ENCODE assay signal across 8 cellular contexts in genomic region chr20:13546497-13547131, GRCh38.
DNase-seq lines count a peak whose midpoint lies in the region; ATAC-seq and TF ChIP-seq lines count a peak whose summit lies in the region.

No MANE protein-coding gene starts in this region.

- H3K27me3 ChIP-seq in naive thymus-derived CD4-positive, alpha-beta T cell (ENCODE audit: control insufficient read depth in 2 of 2, insufficient read depth in 2 of 2, low read length in 2 of 2), result no peaks in the 10 kb centered on the region

- no peak overlapping the region for H3K4me3 ChIP-seq in AG10803 (ENCODE audit: low read length)
- H3K4me3 ChIP-seq in epithelial cell of esophagus (ENCODE audit: low read length), result no peak overlapping the region
- no peak overlapping the region for H3K4me3 ChIP-seq in naive thymus-derived CD4-positive, alpha-beta T cell (ENCODE audit: low read length)

- peaks cover 0 to 16% (median 4%) of the 10 kb centered on the region in 5 donors for H3K36me3 Mint-ChIP-seq in naive thymus-derived CD4-positive, alpha-beta T cell

- ATAC-seq in GM18517 (IDR thresholded peaks at IDR 0.05; ENCODE audit: unreplicated experiment) (peak; percentile 65), HG03432 (IDR thresholded peaks at IDR 0.05; ENCODE audit: unreplicated experiment) (peak; percentile 81)
- peak; percentile 64 for ATAC-seq in naive thymus-derived CD4-positive, alpha-beta T cell

- H3K4me3 Mint-ChIP-seq in naive thymus-derived CD4-positive, alpha-beta T cell, result no peak overlapping the region

- no peaks in the 10 kb centered on the region for H3K9me3 Mint-ChIP-seq in naive thymus-derived CD4-positive, alpha-beta T cell

- H3K36me3 ChIP-seq in naive thymus-derived CD4-positive, alpha-beta T cell (ENCODE audit: control insufficient read depth in 2 of 3, insufficient read depth in 3 of 3, low read length in 3 of 3), result no peaks in the 10 kb centered on the region

- TF ChIP-seq CTCF in AG10803 (conservative IDR thresholded peaks at IDR 0.05; ENCODE audit: low read length) (peak; percentile 91), epithelial cell of esophagus (IDR thresholded peaks at IDR 0.05; ENCODE audit: insufficient read depth, low read depth, low read length, missing control alignments) (peak; percentile 92)

- CTCF ChIA-PET in naive thymus-derived CD4-positive, alpha-beta T cell (lab: Charles Lee), result interaction anchor here (0.6 to 2.9 kb wide), 11 partner anchors 9 to 620 kb away, joined by 3 to 12 read pairs (median 4); no protein-coding TSS in a partner anchor

- H3K9me3 ChIP-seq in naive thymus-derived CD4-positive, alpha-beta T cell (ENCODE audit: control insufficient read depth in 2 of 3, low read length in 3 of 3), result no peaks in the 10 kb centered on the region

- H3K27ac Mint-ChIP-seq in naive thymus-derived CD4-positive, alpha-beta T cell, result no peak overlapping the region

- no peaks in the 10 kb centered on the region for H3K27me3 Mint-ChIP-seq in naive thymus-derived CD4-positive, alpha-beta T cell

- intact Hi-C loops in naive thymus-derived CD4-positive, alpha-beta T cell (cut with micrococcal nuclease), result loop anchor here (1.0 to 5.0 kb wide), 4 partner anchors 284 to 619 kb away; no protein-coding TSS in a partner anchor

- POLR2A ChIA-PET in naive thymus-derived CD4-positive, alpha-beta T cell (lab: Charles Lee), result interaction anchor here (0.6 kb wide), 1 partner anchor 171 kb away, joined by 3 read pairs; no protein-coding TSS in a partner anchor

- H3K27ac ChIP-seq in naive thymus-derived CD4-positive, alpha-beta T cell (ENCODE audit: low read depth, low read length), result no peak overlapping the region

- peaks cover 0 to 4% (median 0%) of the 10 kb centered on the region in 7 donors for H3K4me1 Mint-ChIP-seq in naive thymus-derived CD4-positive, alpha-beta T cell

- DNase-seq in AG10803 (ENCODE audit: low read depth) (peak; percentile 66), NCI-H774 (lab: John Stamatoyannopoulos, UW) (peak; percentile 27), epithelial cell of esophagus (ENCODE audit: low read depth) (peak; percentile 77)
- peak; percentile 24 to 55 (median 44) for DNase-seq in activated CD8-positive, alpha-beta memory T cell treated with anti-CD3 and anti-CD28 coated beads for 48 hours (ENCODE audit: low read depth in 2 of 3, low spot score in 2 of 3)
- peak; percentile 10 to 72 (median 44) for DNase-seq in naive thymus-derived CD4-positive, alpha-beta T cell
- peak in 5 of 6 experiments; percentile 28 to 45 (median 39) for DNase-seq in stimulated activated naive CD4-positive, alpha-beta T cell (lab: John Stamatoyannopoulos, UW)

- no peaks in the 10 kb centered on the region for H3K4me1 ChIP-seq in naive thymus-derived CD4-positive, alpha-beta T cell (ENCODE audit: control insufficient read depth in 2 of 2, insufficient read depth in 2 of 2, low read length in 2 of 2)

Comparison
In these comparisons a context has a peak if more than half of its experiments do, and no peak if none do; other contexts are left out.
1. DNase-seq: peak in every context shown above with its lines; median percentile 77 in epithelial cell of esophagus; 66 in AG10803; 44 in activated CD8-positive, alpha-beta memory T cell treated with anti-CD3 and anti-CD28 coated beads for 48 hours; 44 in naive thymus-derived CD4-positive, alpha-beta T cell; 39 in stimulated activated naive CD4-positive, alpha-beta T cell; 27 in NCI-H774.